In genomic region chr3:115110830-115111229, GRCh38 we compare ENCODE assay signal across 26 cellular contexts. TPM values are rescaled to one million over a fixed set of nuclear protein-coding genes. Genes with fewer than 3 reads are reported as not detected.
DNase-seq lines count a peak whose midpoint lies in the region; ATAC-seq and TF ChIP-seq lines count a peak whose summit lies in the region.
"Had no signal": no experiment of that assay in that cellular context is flagged by ENCODE, and none has a peak within 500 bp of the region (broad histone marks: within the 10 kb centered on the region; RNA-seq: fewer than 3 reads in every experiment).

No MANE protein-coding gene starts in this region.

- no peaks in the 10 kb centered on the region for H3K9me3 Mint-ChIP-seq in activated CD4-positive, alpha-beta memory T cell treated with anti-CD3 and anti-CD28 coated beads, Interleukin-2, amount 10 ng/mL, durations not matched to agents 7 days and 5 days
- H3K9me3 Mint-ChIP-seq in osteocyte (ENCODE audit: unreplicated experiment) = no peaks in the 10 kb centered on the region
- H3K9me3 Mint-ChIP-seq: CD4-positive, CD25-positive, alpha-beta regulatory T cell had no signal

- no peak overlapping the region for H3K4me3 Mint-ChIP-seq in activated CD4-positive, alpha-beta memory T cell treated with anti-CD3 and anti-CD28 coated beads, Interleukin-2, amount 10 ng/mL, durations not matched to agents 7 days and 5 days
- H3K4me3 Mint-ChIP-seq in osteocyte (ENCODE audit: unreplicated experiment) = no peak overlapping the region
- H3K4me3 Mint-ChIP-seq: CD14-positive monocyte; CD4-positive, alpha-beta memory T cell; CD4-positive, CD25-positive, alpha-beta regulatory T cell; CD8-positive, alpha-beta memory T cell had no signal

- H3K9me3 ChIP-seq in left ventricle myocardium inferior (replicated peaks) (peaks cover 4% of the 10 kb centered on the region), SJCRH30 (replicated peaks) (no peaks in the 10 kb centered on the region), psoas muscle (no peaks in the 10 kb centered on the region), skeletal muscle tissue (ENCODE audit: control insufficient read depth in 3 of 3, low read length in 3 of 3) (no peaks in the 10 kb centered on the region)
- H3K9me3 ChIP-seq: BE2C, BLaER1 had no signal

- DNase-seq in left ventricle myocardium inferior (no peak), left ventricle myocardium superior (no peak), SJCRH30 (no peak), psoas muscle (no peak), osteocyte (ENCODE audit: extremely low spot score, unreplicated experiment) (no peak)
- no peak for DNase-seq in activated CD4-positive, alpha-beta memory T cell treated with anti-CD3 and anti-CD28 coated beads, Interleukin-2, amount 10 ng/mL, durations not matched to agents 7 days and 5 days
- DNase-seq: ACHN; BE2C; C1 segment of cervical spinal cord; CD4-positive, alpha-beta memory T cell; CD4-positive, CD25-positive, alpha-beta regulatory T cell; CD8-positive, alpha-beta memory T cell; COR-L47; DMS 273 treated with DMSO at 0.1 percent for 48 hours; DMS153; DMS53; DMS79; DND-41; EL; GDM1 had no signal

- H3K27ac ChIP-seq in left ventricle myocardium inferior (replicated peaks) (peak overlapping the region; percentile 57), SJCRH30 (peak overlapping the region; percentile 91), psoas muscle (peak overlapping the region; percentile 76), skeletal muscle tissue (ENCODE audit: low read depth, low read length) (peak overlapping the region; percentile 27)
- H3K27ac ChIP-seq: 22Rv1, BLaER1 had no signal

- H3K4me1 Mint-ChIP-seq in activated CD4-positive, alpha-beta memory T cell treated with anti-CD3 and anti-CD28 coated beads, Interleukin-2, amount 10 ng/mL, durations not matched to agents 7 days and 5 days = no peaks in the 10 kb centered on the region
- H3K4me1 Mint-ChIP-seq in osteocyte (ENCODE audit: unreplicated experiment) = peaks cover 2% of the 10 kb centered on the region

- WGBS in psoas muscle, 3 donors = 82 to 91% (median 83%) methylated on average over 5 of the region's 5 CpGs

- TF ChIP-seq CTCF in left ventricle myocardium inferior (IDR thresholded peaks at IDR 0.05; ENCODE audit: borderline replicate concordance) = no peak
- TF ChIP-seq CTCF in psoas muscle (IDR thresholded peaks at IDR 0.05) = no peak
- no peak for TF ChIP-seq CTCF in osteocyte (IDR thresholded peaks at IDR 0.05)

- H3K27me3 Mint-ChIP-seq in activated CD4-positive, alpha-beta memory T cell treated with anti-CD3 and anti-CD28 coated beads, Interleukin-2, amount 10 ng/mL, durations not matched to agents 7 days and 5 days = no peaks in the 10 kb centered on the region
- H3K27me3 Mint-ChIP-seq in osteocyte (ENCODE audit: unreplicated experiment) = no peaks in the 10 kb centered on the region
- H3K27me3 Mint-ChIP-seq: CD4-positive, alpha-beta memory T cell; CD4-positive, CD25-positive, alpha-beta regulatory T cell; CD8-positive, alpha-beta memory T cell had no signal

- H3K36me3 Mint-ChIP-seq in activated CD4-positive, alpha-beta memory T cell treated with anti-CD3 and anti-CD28 coated beads, Interleukin-2, amount 10 ng/mL, durations not matched to agents 7 days and 5 days (ENCODE audit: low read depth) = peaks cover 2% of the 10 kb centered on the region
- H3K36me3 Mint-ChIP-seq in osteocyte (ENCODE audit: unreplicated experiment) = peaks cover 7% of the 10 kb centered on the region

- intact Hi-C loops in left ventricle myocardium inferior (cut with micrococcal nuclease) = no loop called here
- intact Hi-C loops in left ventricle myocardium superior (cut with micrococcal nuclease) = no loop called here
- intact Hi-C loops in psoas muscle (cut with DNase I) = no loop called here

- H3K36me3 ChIP-seq in left ventricle myocardium inferior (peaks cover 6% of the 10 kb centered on the region), SJCRH30 (no peaks in the 10 kb centered on the region), psoas muscle (ENCODE audit: insufficient read depth in 1 of 2, low read depth in 1 of 2) (no peaks in the 10 kb centered on the region), skeletal muscle tissue (ENCODE audit: control insufficient read depth in 3 of 3, insufficient read depth in 3 of 3, low read length in 3 of 3) (peaks cover 3% of the 10 kb centered on the region in 3 donors)
- H3K36me3 ChIP-seq: BE2C had no signal

- peaks cover 42% of the 10 kb centered on the region for H3K4me1 ChIP-seq in left ventricle myocardium inferior
- H3K4me1 ChIP-seq in SJCRH30 = peaks cover 32% of the 10 kb centered on the region
- peaks cover 21% of the 10 kb centered on the region for H3K4me1 ChIP-seq in psoas muscle
- H3K4me1 ChIP-seq in skeletal muscle tissue (ENCODE audit: control insufficient read depth in 3 of 3, insufficient read depth in 3 of 3, low read length in 3 of 3) = peaks cover 0 to 3% (median 0%) of the 10 kb centered on the region in 3 donors
- H3K4me1 ChIP-seq: BE2C, BLaER1 had no signal

- no peak overlapping the region for H3K27ac Mint-ChIP-seq in activated CD4-positive, alpha-beta memory T cell treated with anti-CD3 and anti-CD28 coated beads, Interleukin-2, amount 10 ng/mL, durations not matched to agents 7 days and 5 days
- H3K27ac Mint-ChIP-seq in osteocyte (ENCODE audit: unreplicated experiment) = no peak overlapping the region
- H3K27ac Mint-ChIP-seq: CD14-positive monocyte; CD4-positive, alpha-beta memory T cell; CD4-positive, CD25-positive, alpha-beta regulatory T cell; CD8-positive, alpha-beta memory T cell had no signal

- ATAC-seq in left ventricle myocardium superior (no peak), psoas muscle (peak in 2 of 4 donors; percentile 7 to 19), GM21786 (IDR thresholded peaks at IDR 0.05; ENCODE audit: unreplicated experiment) (no peak)
- ATAC-seq: GM12878 had no signal

- CTCF ChIA-PET in activated CD4-positive, alpha-beta memory T cell treated with anti-CD3 and anti-CD28 coated beads, Interleukin-2, amount 10 ng/mL, durations not matched to agents 7 days and 5 days (lab: Charles Lee) = no interaction called here

- POLR2A ChIA-PET in activated CD4-positive, alpha-beta memory T cell treated with anti-CD3 and anti-CD28 coated beads, Interleukin-2, amount 10 ng/mL, durations not matched to agents 7 days and 5 days (lab: Charles Lee) = no interaction called here

- H3K4me3 ChIP-seq in left ventricle myocardium inferior = no peak overlapping the region
- H3K4me3 ChIP-seq in SJCRH30 = no peak overlapping the region
- H3K4me3 ChIP-seq in psoas muscle = peak overlapping the region; percentile 20
- no peak overlapping the region for H3K4me3 ChIP-seq in skeletal muscle tissue (ENCODE audit: low read length in 3 of 3)
- H3K4me3 ChIP-seq: BLaER1, GM12878 had no signal

- no peak overlapping the region for H3K9ac ChIP-seq in skeletal muscle tissue (ENCODE audit: low read depth in 1 of 3, low read length in 3 of 3)
- H3K9ac ChIP-seq: BLaER1 had no signal

- H3K27me3 ChIP-seq in left ventricle myocardium inferior (ENCODE audit: low read depth) (no peaks in the 10 kb centered on the region), SJCRH30 (no peaks in the 10 kb centered on the region), psoas muscle (ENCODE audit: insufficient read depth in 3 of 3, low read length in 2 of 3) (no peaks in the 10 kb centered on the region), skeletal muscle tissue (ENCODE audit: control insufficient read depth in 3 of 3, insufficient read depth in 3 of 3, low read length in 3 of 3) (no peaks in the 10 kb centered on the region)
- H3K27me3 ChIP-seq: BE2C, BLaER1 had no signal

RNA-seq across cellular contexts. Expression of gene ZBTB20, which starts 36.3 kb away (rescaled TPM):
- total RNA-seq in left ventricle myocardium inferior (62.0 TPM), left ventricle myocardium superior (57.5 TPM), psoas muscle (10 to 100 TPM; 41.7 to 74.9 (median 57.4) TPM), skeletal muscle tissue (23.5 TPM), osteocyte (19.1 and 23.3 TPM in 2 replicates)
- 5.3 and 7.7 TPM in 2 replicates for total RNA-seq in SJCRH30 (2014; rRNA removed; shearing (Covaris generic))
- 1 to 10 TPM in 1 of 3 donors, under 1 TPM in 2; 0.40 to 3.4 (median 0.66) TPM for polyA plus RNA-seq in psoas muscle
- 1 to 10 TPM; 6.3 to 8.6 TPM for total RNA-seq in activated CD4-positive, alpha-beta memory T cell treated with anti-CD3 and anti-CD28 coated beads, Interleukin-2, amount 10 ng/mL, durations not matched to agents 7 days and 5 days

Comparison
In these comparisons a context has a peak if more than half of its experiments do, and no peak if none do; other contexts are left out.
1. H3K27ac ChIP-seq: peak in every context shown above with its lines; median percentile 91 in SJCRH30; 76 in psoas muscle; 57 in left ventricle myocardium inferior; 27 in skeletal muscle tissue.